16 cellular contexts compared by ENCODE assay signal in genomic region chr14:68892961-68893360, GRCh38.
"Had no signal": no experiment of that assay in that cellular context is flagged by ENCODE, and none has a peak within 500 bp of the region (broad histone marks: within the 10 kb centered on the region; RNA-seq: fewer than 3 reads in every experiment).

No MANE protein-coding gene starts in this region.

- H3K4me3 Mint-ChIP-seq: activated CD8-positive, alpha-beta T cell treated with anti-CD3 and anti-CD28 coated beads for 36 hours; activated naive CD4-positive, alpha-beta T cell treated with anti-CD3 and anti-CD28 coated beads, Interleukin-2, amount 10 ng/mL, durations not matched to agents 7 days and 5 days; brain; nephron progenitor cell had no signal

- H3K4me3 ChIP-seq: heart left ventricle, left lung, mucosa of descending colon, ovary, SK-N-MC had no signal

- H3K4me1 Mint-ChIP-seq: brain, nephron progenitor cell had no signal

- H3K4me1 ChIP-seq: foreskin keratinocyte, left lung had no signal

- H3K9me3 Mint-ChIP-seq: activated CD8-positive, alpha-beta T cell treated with anti-CD3 and anti-CD28 coated beads for 36 hours; activated naive CD4-positive, alpha-beta T cell treated with anti-CD3 and anti-CD28 coated beads, Interleukin-2, amount 10 ng/mL, durations not matched to agents 7 days and 5 days; brain; nephron progenitor cell had no signal

- H3K27me3 Mint-ChIP-seq: activated CD8-positive, alpha-beta T cell treated with anti-CD3 and anti-CD28 coated beads for 36 hours; activated naive CD4-positive, alpha-beta T cell treated with anti-CD3 and anti-CD28 coated beads, Interleukin-2, amount 10 ng/mL, durations not matched to agents 7 days and 5 days; brain had no signal

- H3K27ac Mint-ChIP-seq: activated naive CD4-positive, alpha-beta T cell treated with anti-CD3 and anti-CD28 coated beads, Interleukin-2, amount 10 ng/mL, durations not matched to agents 7 days and 5 days; brain had no signal

- DNase-seq: activated CD8-positive, alpha-beta memory T cell treated with anti-CD3 and anti-CD28 coated beads, Interleukin-2, amount 50 U/mL, for 48 hours; activated CD8-positive, alpha-beta T cell treated with anti-CD3 and anti-CD28 coated beads for 36 hours; activated naive CD4-positive, alpha-beta T cell treated with anti-CD3 and anti-CD28 coated beads, Interleukin-2, amount 10 ng/mL, durations not matched to agents 7 days and 5 days; dermis blood vessel endothelial cell; heart left ventricle; mucosa of descending colon; nephron progenitor cell; ovary; stimulated activated CD4-positive, alpha-beta T cell treated with anti-CD3 and anti-CD28 coated beads, Interleukin-4, amount 100 ng/mL, for 4 hours; T-helper 1 cell; trophoblast cell had no signal

- H3K36me3 ChIP-seq: ovary had no signal

- H3K27me3 ChIP-seq: foreskin keratinocyte, heart left ventricle, left lung, ovary had no signal

- H3K9me3 ChIP-seq: heart left ventricle, left lung, mucosa of descending colon, ovary had no signal

- H3K27ac ChIP-seq: foreskin keratinocyte, left lung, ovary, SK-N-MC, VCaP had no signal

- ATAC-seq: activated CD8-positive, alpha-beta T cell treated with anti-CD3 and anti-CD28 coated beads for 36 hours; foreskin keratinocyte; heart left ventricle; left lung; mucosa of descending colon had no signal
